Comparison of ENCODE assay signal across 18 cellular contexts in genomic region chr4:11259837-11260236, GRCh38.
"Had no signal": no experiment of that assay in that cellular context is flagged by ENCODE, and none has a peak within 500 bp of the region (broad histone marks: within the 10 kb centered on the region; RNA-seq: fewer than 3 reads in every experiment).

No MANE protein-coding gene starts in this region.

- H3K9me3 ChIP-seq: breast epithelium, left lung, mucosa of descending colon, ovary, right lobe of liver, suprapubic skin had no signal

- H3K27ac Mint-ChIP-seq: activated T-helper 17 cell treated with anti-CD3 and anti-CD28 coated beads, Interleukin-2, amount 50 U/mL, for 72 hours; naive thymus-derived CD4-positive, alpha-beta T cell; stimulated activated naive CD8-positive, alpha-beta T cell treated with anti-CD3 and anti-CD28 coated beads, Interleukin-15, Interleukin-2, amounts not matched to agents 100 ng/mL and 50 ng/mL, for 24 hours had no signal

- H3K4me3 Mint-ChIP-seq: activated T-helper 17 cell treated with anti-CD3 and anti-CD28 coated beads, Interleukin-2, amount 50 U/mL, for 72 hours; naive thymus-derived CD4-positive, alpha-beta T cell; stimulated activated naive CD8-positive, alpha-beta T cell treated with anti-CD3 and anti-CD28 coated beads, Interleukin-15, Interleukin-2, amounts not matched to agents 100 ng/mL and 50 ng/mL, for 24 hours had no signal

- H3K4me1 ChIP-seq: breast epithelium, left lung, right lobe of liver, suprapubic skin had no signal

- DNase-seq: activated CD4-positive, alpha-beta T cell treated with anti-CD3 and anti-CD28 coated beads for 1 hour; activated CD4-positive, alpha-beta T cell treated with anti-CD3 and anti-CD28 coated beads, Interleukin-2, amount 50 U/mL, for 48 hours; activated naive CD4-positive, alpha-beta T cell treated with Interleukin-2 at 50 U/mL for 16 hours; aorta; left lung; mammary epithelial cell; mucosa of descending colon; naive thymus-derived CD4-positive, alpha-beta T cell; ovary; right lobe of liver; trophoblast cell had no signal

- H3K36me3 Mint-ChIP-seq: naive thymus-derived CD4-positive, alpha-beta T cell had no signal

- H3K9me3 Mint-ChIP-seq: activated T-helper 17 cell treated with anti-CD3 and anti-CD28 coated beads, Interleukin-2, amount 50 U/mL, for 72 hours had no signal

- ATAC-seq: activated T-helper 17 cell treated with anti-CD3 and anti-CD28 coated beads, Interleukin-2, amount 50 U/mL, for 72 hours; left lung; mucosa of descending colon; naive thymus-derived CD4-positive, alpha-beta T cell; right lobe of liver had no signal

- H3K27me3 ChIP-seq: breast epithelium, hepatocyte, left lung, ovary, right lobe of liver, suprapubic skin had no signal

- H3K36me3 ChIP-seq: breast epithelium, left lung, ovary, right lobe of liver, suprapubic skin had no signal

- H3K27me3 Mint-ChIP-seq: activated T-helper 17 cell treated with anti-CD3 and anti-CD28 coated beads, Interleukin-2, amount 50 U/mL, for 72 hours; stimulated activated naive CD8-positive, alpha-beta T cell treated with anti-CD3 and anti-CD28 coated beads, Interleukin-15, Interleukin-2, amounts not matched to agents 100 ng/mL and 50 ng/mL, for 24 hours had no signal

- H3K27ac ChIP-seq: breast epithelium, hepatocyte, left lung, ovary, right lobe of liver, suprapubic skin, VCaP had no signal

- H3K4me1 Mint-ChIP-seq: activated T-helper 17 cell treated with anti-CD3 and anti-CD28 coated beads, Interleukin-2, amount 50 U/mL, for 72 hours; naive thymus-derived CD4-positive, alpha-beta T cell had no signal

- H3K4me3 ChIP-seq: breast epithelium, hepatocyte, left lung, mucosa of descending colon, ovary, right lobe of liver, smooth muscle cell, suprapubic skin had no signal
